1 cellular context compared by ENCODE assay signal in genomic region chr3:120855665-120856437, GRCh38.
TF ChIP-seq lines count a peak whose summit lies in the region.

No MANE protein-coding gene starts in this region.

TF ChIP-seq in GM23338, 12 proteins besides CTCF, POLR2A, EP300 and RAD21 (continued from another document):
- TF ChIP-seq ZNF462 (CRISPR knock-in tag; IDR thresholded peaks at IDR 0.05) (no peak), CREB1 (CRISPR knock-in tag; IDR thresholded peaks at IDR 0.05; ENCODE audit: low read depth) (no peak), EZH2phosphoT487 (IDR thresholded peaks at IDR 0.05; ENCODE audit: unreplicated experiment) (no peak), POLR2AphosphoS5 (IDR thresholded peaks at IDR 0.05; ENCODE audit: low read depth) (no peak), STAT1 (IDR thresholded peaks at IDR 0.05; ENCODE audit: unreplicated experiment) (no peak), JUNB (IDR thresholded peaks at IDR 0.05; ENCODE audit: unreplicated experiment) (no peak), ZNF114 (CRISPR knock-in tag; IDR thresholded peaks at IDR 0.05) (no peak)
